ENCODE assay signal across 20 cellular contexts in genomic region chr9:84254972-84255371, GRCh38.
A peak's percentile ranks its signal among the peaks of the same experiment; 100 is the strongest.
DNase-seq lines count a peak whose midpoint lies in the region; ATAC-seq and TF ChIP-seq lines count a peak whose summit lies in the region.
"Had no signal": no experiment of that assay in that cellular context is flagged by ENCODE, and none has a peak within 500 bp of the region (broad histone marks: within the 10 kb centered on the region; RNA-seq: fewer than 3 reads in every experiment).

No MANE protein-coding gene starts in this region.

- H3K9me3 ChIP-seq in hepatocyte (ENCODE audit: low read depth) (no peaks in the 10 kb centered on the region), prostate gland (no peaks in the 10 kb centered on the region), HAP-1 (no peaks in the 10 kb centered on the region)
- H3K9me3 ChIP-seq: thoracic aorta had no signal

- H4K20me1 ChIP-seq in hepatocyte (ENCODE audit: insufficient read depth, poor library complexity, severe bottlenecking) (no peaks in the 10 kb centered on the region), GM23338 (replicated peaks; ENCODE audit: insufficient read depth) (no peaks in the 10 kb centered on the region)

- DNase-seq in LNCaP clone FGC (ENCODE audit: low read depth): peak; percentile 74
- DNase-seq in RWPE1 (ENCODE audit: low spot score): peak; percentile 57
- peak; percentile 34 for DNase-seq in hepatocyte (ENCODE audit: low spot score)
- peak; percentile 73 for DNase-seq in prostate gland (ENCODE audit: low spot score)
- DNase-seq in GM23338 (ENCODE audit: low spot score): no peak
- no peak for DNase-seq in HAP-1 (ENCODE audit: low spot score in 2 of 2)
- DNase-seq: activated B cell treated with CpG ODN at 0.5 μM for 24 hours; activated naive CD8-positive, alpha-beta T cell treated with anti-CD3 and anti-CD28 coated beads, Interleukin-2, amount 10 ng/mL, durations not matched to agents 7 days and 5 days; AML-193; brain microvascular endothelial cell; IMR-90; kidney; NCI-H2081 treated with DMSO at 0.1 percent for 48 hours; NCI-H82; stimulated activated CD4-positive, alpha-beta T cell treated with anti-CD3 and anti-CD28 coated beads, Interleukin-4, amount 100 ng/mL, for 4 hours; stimulated activated CD8-positive, alpha-beta memory T cell treated with anti-CD3 and anti-CD28 coated beads, Interleukin-4, amount 100 ng/mL, for 48 hours had no signal

- TF ChIP-seq CTCF in LNCaP clone FGC (IDR thresholded peaks at IDR 0.05; ENCODE audit: control insufficient read depth, extremely low read depth, insufficient read depth) (no peak), RWPE1 (conservative IDR thresholded peaks at IDR 0.05; ENCODE audit: low read depth) (no peak), hepatocyte (IDR thresholded peaks at IDR 0.05; ENCODE audit: poor library complexity) (no peak), prostate gland (IDR thresholded peaks at IDR 0.05) (no peak), GM23338 (conservative IDR thresholded peaks at IDR 0.05; ENCODE audit: low read depth in 2 of 2) (no peak)

- no peak overlapping the region for H3K27ac ChIP-seq in RWPE1
- peak overlapping the region; percentile 49 for H3K27ac ChIP-seq in hepatocyte
- H3K27ac ChIP-seq in prostate gland: no peak overlapping the region
- no peak overlapping the region for H3K27ac ChIP-seq in GM23338 (ENCODE audit: low read depth)
- H3K27ac ChIP-seq: brain microvascular endothelial cell, thoracic aorta had no signal

- in situ Hi-C loops in HAP-1 (cut with MboI; ENCODE audit: low sequenced_read_pairs): no loop called here

- intact Hi-C loops in prostate gland (cut with DNase I): no loop called here

- no peaks in the 10 kb centered on the region for H3F3A ChIP-seq in GM23338 (replicated peaks; ENCODE audit: low read depth)

- 56% methylated on average over 6 of the region's 6 CpGs for WGBS in hepatocyte (ENCODE audit: low lambda C conversion rate, missing lambda C conversion rate)
- 32% methylated on average over 6 of the region's 6 CpGs for WGBS in prostate gland

- H3K4me2 ChIP-seq in hepatocyte: peak overlapping the region; percentile 15
- H3K4me2 ChIP-seq in GM23338: no peak overlapping the region

- no peaks in the 10 kb centered on the region for H3K27me3 Mint-ChIP-seq in GM23338 (ENCODE audit: insufficient read depth, low read depth, poor library complexity)

- no peaks in the 10 kb centered on the region for H3K79me2 ChIP-seq in hepatocyte
- no peaks in the 10 kb centered on the region for H3K79me2 ChIP-seq in GM23338 (replicated peaks; ENCODE audit: insufficient read depth)

- H2AFZ ChIP-seq in hepatocyte (no peak overlapping the region), GM23338 (no peak overlapping the region)

- peaks cover 5% of the 10 kb centered on the region for H3K4me1 ChIP-seq in hepatocyte (ENCODE audit: insufficient read depth)
- H3K4me1 ChIP-seq in prostate gland (replicated peaks): no peaks in the 10 kb centered on the region
- peaks cover 7% of the 10 kb centered on the region; the same call in 1 of the 2 replicates for H3K4me1 ChIP-seq in GM23338 (ENCODE audit: insufficient read depth)
- H3K4me1 ChIP-seq in HAP-1: no peaks in the 10 kb centered on the region

- H3K9me2 ChIP-seq in hepatocyte (replicated peaks; ENCODE audit: insufficient read depth) (no peaks in the 10 kb centered on the region), GM23338 (ENCODE audit: insufficient read depth) (no peaks in the 10 kb centered on the region)

- H3K27me3 ChIP-seq in hepatocyte (no peaks in the 10 kb centered on the region), prostate gland (replicated peaks; ENCODE audit: insufficient read depth) (no peaks in the 10 kb centered on the region), GM23338 (ENCODE audit: insufficient read depth) (no peaks in the 10 kb centered on the region), HAP-1 (ENCODE audit: low read depth) (peaks cover 11% of the 10 kb centered on the region)
- H3K27me3 ChIP-seq: brain microvascular endothelial cell had no signal

- H3K9me3 Mint-ChIP-seq in GM23338: no peaks in the 10 kb centered on the region
- H3K9me3 Mint-ChIP-seq: activated B cell treated with CpG ODN at 0.5 μM for 24 hours; activated naive CD8-positive, alpha-beta T cell treated with anti-CD3 and anti-CD28 coated beads, Interleukin-2, amount 10 ng/mL, durations not matched to agents 7 days and 5 days; activated T-helper 1 cell treated with anti-CD3 and anti-CD28 coated beads, Interleukin-12 subunit alpha, Interleukin-12 subunit beta, Interleukin-2, Interleukin-4 antibody, amounts not matched to agents 30 ng/mL and 10 ng/mL and 1 ng/mL, durations not matched to agents 14 hours and 24 hours and 36 hours; T-helper 1 cell treated with Interleukin-12 subunit alpha and Interleukin-12 subunit beta and Interleukin-4 antibody, amounts not matched to agents 30 μg/mL and 1 μg/mL, for 36 hours had no signal

- POLR2A ChIA-PET in RWPE1 (lab: Yijun Ruan, JAX; ENCODE audit: low non-redundant PET): interaction anchor here (0.5 kb wide), 1 partner anchor 305 kb away, joined by 4 read pairs; no protein-coding TSS in a partner anchor

- H3K36me3 Mint-ChIP-seq in GM23338 (ENCODE audit: low read depth): no peaks in the 10 kb centered on the region
- H3K36me3 Mint-ChIP-seq: activated naive CD8-positive, alpha-beta T cell treated with anti-CD3 and anti-CD28 coated beads, Interleukin-2, amount 10 ng/mL, durations not matched to agents 7 days and 5 days had no signal

- no peaks in the 10 kb centered on the region for H3K36me3 ChIP-seq in hepatocyte (replicated peaks; ENCODE audit: insufficient read depth, low read depth)
- H3K36me3 ChIP-seq in prostate gland: no peaks in the 10 kb centered on the region
- H3K36me3 ChIP-seq in GM23338 (ENCODE audit: insufficient read depth): no peaks in the 10 kb centered on the region
- H3K36me3 ChIP-seq in HAP-1 (replicated peaks): no peaks in the 10 kb centered on the region
- H3K36me3 ChIP-seq: brain microvascular endothelial cell, thoracic aorta had no signal

- H3K27ac Mint-ChIP-seq in GM23338: no peak overlapping the region; the same call in 1 of the 2 replicates
- H3K27ac Mint-ChIP-seq: activated B cell treated with CpG ODN at 0.5 μM for 24 hours; activated naive CD8-positive, alpha-beta T cell treated with anti-CD3 and anti-CD28 coated beads, Interleukin-2, amount 10 ng/mL, durations not matched to agents 7 days and 5 days; activated T-helper 1 cell treated with anti-CD3 and anti-CD28 coated beads, Interleukin-12 subunit alpha, Interleukin-12 subunit beta, Interleukin-2, Interleukin-4 antibody, amounts not matched to agents 30 ng/mL and 10 ng/mL and 1 ng/mL, durations not matched to agents 14 hours and 24 hours and 36 hours; T-helper 1 cell treated with Interleukin-12 subunit alpha and Interleukin-12 subunit beta and Interleukin-4 antibody, amounts not matched to agents 30 μg/mL and 1 μg/mL, for 36 hours had no signal

- TF ChIP-seq POLR2A in prostate gland (IDR thresholded peaks at IDR 0.05): no peak

- H3K4me3 Mint-ChIP-seq in GM23338: no peak overlapping the region
- H3K4me3 Mint-ChIP-seq: activated B cell treated with CpG ODN at 0.5 μM for 24 hours; activated naive CD8-positive, alpha-beta T cell treated with anti-CD3 and anti-CD28 coated beads, Interleukin-2, amount 10 ng/mL, durations not matched to agents 7 days and 5 days; activated T-helper 1 cell treated with anti-CD3 and anti-CD28 coated beads, Interleukin-12 subunit alpha, Interleukin-12 subunit beta, Interleukin-2, Interleukin-4 antibody, amounts not matched to agents 30 ng/mL and 10 ng/mL and 1 ng/mL, durations not matched to agents 14 hours and 24 hours and 36 hours; T-helper 1 cell treated with Interleukin-12 subunit alpha and Interleukin-12 subunit beta and Interleukin-4 antibody, amounts not matched to agents 30 μg/mL and 1 μg/mL, for 36 hours had no signal

- peaks cover 15% of the 10 kb centered on the region; the same call in 2 of the 3 replicates for H3K4me1 Mint-ChIP-seq in GM23338
- H3K4me1 Mint-ChIP-seq: activated B cell treated with CpG ODN at 0.5 μM for 24 hours; activated naive CD8-positive, alpha-beta T cell treated with anti-CD3 and anti-CD28 coated beads, Interleukin-2, amount 10 ng/mL, durations not matched to agents 7 days and 5 days had no signal

- H3K4me3 ChIP-seq in LNCaP clone FGC (ENCODE audit: low read depth, low read length): peak overlapping the region; percentile 21; the same call in 1 of the 2 replicates
- no peak overlapping the region for H3K4me3 ChIP-seq in hepatocyte
- no peak overlapping the region for H3K4me3 ChIP-seq in prostate gland
- no peak overlapping the region for H3K4me3 ChIP-seq in GM23338
- no peak overlapping the region for H3K4me3 ChIP-seq in HAP-1
- H3K4me3 ChIP-seq: thoracic aorta had no signal

- ATAC-seq in GM23338: no peak
- no peak for ATAC-seq in GM21737 (IDR thresholded peaks at IDR 0.05; ENCODE audit: unreplicated experiment)

- CTCF ChIA-PET in RWPE1 (lab: Yijun Ruan, JAX): interaction anchor here (0.6 kb wide), 2 partner anchors 27 to 132 kb away, joined by 3 to 6 read pairs; no protein-coding TSS in a partner anchor

TF ChIP-seq in GM23338, 12 proteins besides CTCF, POLR2A, EP300 and RAD21:
- TF ChIP-seq POLR2AphosphoS5 (IDR thresholded peaks at IDR 0.05; ENCODE audit: low read depth) (no peak), ZNF331 (CRISPR knock-in tag; IDR thresholded peaks at IDR 0.05; ENCODE audit: low read depth) (no peak), EZH2phosphoT487 (IDR thresholded peaks at IDR 0.05; ENCODE audit: unreplicated experiment) (no peak)

Comparison
In these comparisons a context has a peak if more than half of its experiments do, and no peak if none do; other contexts are left out.
1. DNase-seq: peak in LNCaP clone FGC (single experiment), RWPE1 (single experiment), hepatocyte (single experiment) and prostate gland (single experiment); none in GM23338 (single experiment) and HAP-1 (0 of 2).